11 cellular contexts compared by ENCODE assay signal in the genomic region with DNA sequence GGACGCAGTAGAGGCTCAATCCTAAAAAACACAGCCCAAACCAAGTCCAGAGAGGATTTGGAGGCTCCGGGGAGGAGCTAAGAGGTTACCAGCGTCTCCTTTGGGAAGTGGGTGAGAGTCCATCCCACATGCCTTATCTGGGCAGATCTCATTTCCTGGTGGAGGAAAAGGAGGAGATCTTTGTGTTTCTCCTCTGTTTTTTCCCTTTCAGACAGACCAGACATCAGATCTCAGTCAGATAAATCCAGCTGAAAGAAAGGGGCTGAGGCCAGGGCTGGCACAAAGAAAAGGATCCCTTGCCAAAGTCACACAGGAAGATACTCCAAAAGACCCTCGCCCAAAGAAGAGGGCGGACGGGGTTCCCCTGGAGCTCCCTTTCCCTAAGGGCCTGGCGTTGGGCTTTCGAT. TPM values are rescaled to one million over a fixed set of nuclear protein-coding genes. Genes with fewer than 3 reads are reported as not detected.
DNase-seq lines count a peak whose midpoint lies in the region; ATAC-seq and TF ChIP-seq lines count a peak whose summit lies in the region.
"Had no signal": no experiment of that assay in that cellular context is flagged by ENCODE, and none has a peak within 500 bp of the region (broad histone marks: within the 10 kb centered on the region; RNA-seq: fewer than 3 reads in every experiment).

No MANE protein-coding gene starts in this region.

- TF ChIP-seq EP300 in esophagus muscularis mucosa (IDR thresholded peaks at IDR 0.05): no peak

- peak overlapping the region; percentile 82 for H3K27ac Mint-ChIP-seq in nephron progenitor cell

- H3K27me3 Mint-ChIP-seq in nephron progenitor cell (ENCODE audit: low read depth, poor library complexity): peaks cover 8% of the 10 kb centered on the region

- H3K4me1 ChIP-seq in heart right ventricle: peaks cover 3 to 27% (median 22%) of the 10 kb centered on the region in 9 donors
- H3K4me1 ChIP-seq in esophagus muscularis mucosa: peaks cover 20 to 44% (median 39%) of the 10 kb centered on the region in 4 donors
- H3K4me1 ChIP-seq in aorta (ENCODE audit: control insufficient read depth in 1 of 2, insufficient read depth in 2 of 2, low read length in 2 of 2): peaks cover 0 to 4% of the 10 kb centered on the region in 2 donors

- no peak for DNase-seq in heart right ventricle
- DNase-seq in cardiac septum (ENCODE audit: low spot score): no peak
- DNase-seq in esophagus muscularis mucosa (ENCODE audit: extremely low spot score): no peak
- no peak for DNase-seq in nephron progenitor cell
- no peak for DNase-seq in aorta
- no peak for DNase-seq in NCI-H187 (lab: John Stamatoyannopoulos, UW)
- DNase-seq in superior temporal gyrus (ENCODE audit: extremely low spot score): no peak
- DNase-seq in inferior parietal cortex (ENCODE audit: extremely low spot score): no peak
- DNase-seq: CD4-positive, CD25-positive, alpha-beta regulatory T cell; stimulated activated CD4-positive, alpha-beta T cell treated with anti-CD3 and anti-CD28 coated beads, Interleukin-15, amount 100 ng/mL, for 24 hours; SW 1271 had no signal

- no peak for TF ChIP-seq POLR2A in esophagus muscularis mucosa (IDR thresholded peaks at IDR 0.05; ENCODE audit: low read depth)

- H3K4me3 Mint-ChIP-seq in nephron progenitor cell: peak overlapping the region; percentile 76

- H3K9me3 Mint-ChIP-seq in nephron progenitor cell: peaks cover 17% of the 10 kb centered on the region

- peaks cover 32% of the 10 kb centered on the region for H3K4me1 Mint-ChIP-seq in nephron progenitor cell

- no peaks in the 10 kb centered on the region for H3K36me3 ChIP-seq in heart right ventricle
- no peaks in the 10 kb centered on the region for H3K36me3 ChIP-seq in esophagus muscularis mucosa
- H3K36me3 ChIP-seq in aorta (ENCODE audit: control insufficient read depth in 1 of 2, insufficient read depth in 2 of 2, low read length in 1 of 2): no peaks in the 10 kb centered on the region

- peaks cover 0 to 9% (median 0%) of the 10 kb centered on the region in 11 donors for H3K9me3 ChIP-seq in heart right ventricle
- H3K9me3 ChIP-seq in esophagus muscularis mucosa: peaks cover 0 to 6% (median 0%) of the 10 kb centered on the region in 4 donors
- peaks cover 2% of the 10 kb centered on the region for H3K9me3 ChIP-seq in aorta (ENCODE audit: control insufficient read depth, low read length)

- H3K27ac ChIP-seq in heart right ventricle (peak overlapping the region; percentile 85 to 96 (median 93)), esophagus muscularis mucosa (replicated peaks in 1 of 4) (peak overlapping the region; percentile 86 to 91 (median 88)), aorta (ENCODE audit: low read depth in 1 of 2, low read length in 2 of 2) (peak overlapping the region; percentile 39 to 62)

- TF ChIP-seq CTCF in heart right ventricle (IDR thresholded peaks at IDR 0.05): no peak
- TF ChIP-seq CTCF in esophagus muscularis mucosa (IDR thresholded peaks at IDR 0.05): no peak
- TF ChIP-seq CTCF in nephron progenitor cell (IDR thresholded peaks at IDR 0.05): no peak

- H3K4me3 ChIP-seq in heart right ventricle: peak overlapping the region in 6 of 10 donors; percentile 59 to 72 (median 65)
- H3K4me3 ChIP-seq in esophagus muscularis mucosa: peak overlapping the region; percentile 55 to 69 (median 64)
- H3K4me3 ChIP-seq in aorta (ENCODE audit: low read length in 2 of 2): no peak overlapping the region

- intact Hi-C loops in heart right ventricle (cut with DNase I): loop anchor here in 4 of 10 donors (2.0 to 10.0 kb wide), 2 partner anchors 101 kb away; no protein-coding TSS in a partner anchor
- intact Hi-C loops in cardiac septum (cut with DNase I): loop anchor here (5.0 kb wide), 1 partner anchor 103 kb away; no protein-coding TSS in a partner anchor
- intact Hi-C loops in esophagus muscularis mucosa (cut with DNase I): loop anchor here (10.0 kb wide), 1 partner anchor 361 kb away; no protein-coding TSS in a partner anchor
- intact Hi-C loops in aorta (cut with DNase I): no loop called here

- H3K27me3 ChIP-seq in heart right ventricle (peaks cover 0 to 24% (median 0%) of the 10 kb centered on the region in 7 donors), esophagus muscularis mucosa (no peaks in the 10 kb centered on the region), aorta (ENCODE audit: control insufficient read depth in 1 of 2, insufficient read depth in 2 of 2, low read length in 1 of 2) (no peaks in the 10 kb centered on the region)

- ATAC-seq in heart right ventricle (peak in 1 of 8 donors; percentile 5), aorta (ENCODE audit: low FRiP score) (no peak)

- H3K36me3 Mint-ChIP-seq in nephron progenitor cell (ENCODE audit: low read depth): peaks cover 10% of the 10 kb centered on the region
- H3K36me3 Mint-ChIP-seq: CD4-positive, CD25-positive, alpha-beta regulatory T cell had no signal

- WGBS in heart right ventricle, 2 donors: 43 to 64% methylated on average over 8 of the region's 8 CpGs
- WGBS in esophagus muscularis mucosa: 24% methylated on average over 8 of the region's 8 CpGs
- WGBS in aorta, 2 donors: 11 to 19% methylated on average over 8 of the region's 8 CpGs

RNA-seq across cellular contexts. Expression of gene COMTD1, which starts 58.3 kb away (rescaled TPM):
- 10 to 100 TPM; 16.4 to 51.5 (median 29.4) TPM for total RNA-seq in heart right ventricle
- polyA plus RNA-seq in heart right ventricle: 100 to 1,000 TPM; 103 to 254 TPM
- total RNA-seq in cardiac septum: 29.2 TPM
- 10 to 100 TPM; 23.7 to 44.5 (median 28.1) TPM for total RNA-seq in esophagus muscularis mucosa
- 10 to 100 TPM; 12.9 to 14.3 TPM for total RNA-seq in aorta
- 10 to 100 TPM; 31.1 to 60.8 TPM for polyA plus RNA-seq in aorta

Comparison
In these comparisons a context has a peak if more than half of its experiments do, and no peak if none do; other contexts are left out.
1. H3K4me3 ChIP-seq: peak in heart right ventricle (6 of 10) and esophagus muscularis mucosa (4 of 4); none in aorta (0 of 2).
2. intact Hi-C loops: an anchor here in cardiac septum (5.0 kb wide) and esophagus muscularis mucosa (10.0 kb wide); none called in aorta.
3. Peak in every context shown above with its lines, with median percentiles within 50 percentile points of each other: H3K27ac ChIP-seq.